ENCODE assay signal across 8 cellular contexts in genomic region chr12:56987551-56988053, GRCh38. TPM values are rescaled to one million over a fixed set of nuclear protein-coding genes. Genes with fewer than 3 reads are reported as not detected.
DNase-seq lines count a peak whose midpoint lies in the region; ATAC-seq lines count a peak whose summit lies in the region.

No MANE protein-coding gene starts in this region.

- DNase-seq in DMS114 treated with DMSO at 0.1 percent for 48 hours (lab: John Stamatoyannopoulos, UW; ENCODE audit: unreplicated experiment) (peak; percentile 79), NCI-H510A treated with DMSO at 0.1 percent for 48 hours (lab: John Stamatoyannopoulos, UW) (peak; percentile 82), cerebellum (ENCODE audit: low spot score) (peak; percentile 70), left lobe of liver (ENCODE audit: low spot score) (peak; percentile 86)
- DNase-seq in activated CD4-positive, alpha-beta T cell treated with anti-CD3 and anti-CD28 coated beads for 4 hours = peak; percentile 70 to 74
- peak; percentile 56 for DNase-seq in stimulated activated CD4-positive, alpha-beta T cell treated with anti-CD3 and anti-CD28 coated beads, Interleukin-2, amount 100 ng/mL, for 4 hours (ENCODE audit: low read depth)

- peak; percentile 54 for ATAC-seq in HG02885 (IDR thresholded peaks at IDR 0.05; ENCODE audit: poor library complexity, unreplicated experiment)
- peak; percentile 87 for ATAC-seq in left lobe of liver
- no peak for ATAC-seq in HG03097 (IDR thresholded peaks at IDR 0.05; ENCODE audit: low FRiP score, unreplicated experiment)

RNA-seq across cellular contexts. Expression of gene ZBTB39, which starts 18.7 kb away (rescaled TPM):
- 9.4 TPM for total RNA-seq in cerebellum
- 3.5 TPM for total RNA-seq in left lobe of liver

RNA-seq across cellular contexts. Expression of gene TAC3, which starts 28.7 kb away (rescaled TPM):
- not detected for total RNA-seq in cerebellum
- total RNA-seq in left lobe of liver = not detected

RNA-seq across cellular contexts. Expression of gene RDH16, which starts 30.2 kb away (rescaled TPM):
- total RNA-seq in cerebellum (1.1 TPM), left lobe of liver (162 TPM)

RNA-seq across cellular contexts. Expression of gene SDR9C7, which starts 53.4 kb away (rescaled TPM):
- total RNA-seq in cerebellum = 0.18 TPM
- not detected for total RNA-seq in left lobe of liver

Comparison
In these comparisons a context has a peak if more than half of its experiments do, and no peak if none do; other contexts are left out.
1. RNA of gene RDH16, which starts 30.2 kb away (total RNA-seq): 162 TPM in left lobe of liver (single experiment); 1.1 TPM in cerebellum (single experiment); every median in the first group is over 10 times any median in the second.
2. Peak in every context shown above with its lines, with median percentiles within 50 percentile points of each other: DNase-seq.